ENCODE assay signal across 1 cellular context in the genomic region with DNA sequence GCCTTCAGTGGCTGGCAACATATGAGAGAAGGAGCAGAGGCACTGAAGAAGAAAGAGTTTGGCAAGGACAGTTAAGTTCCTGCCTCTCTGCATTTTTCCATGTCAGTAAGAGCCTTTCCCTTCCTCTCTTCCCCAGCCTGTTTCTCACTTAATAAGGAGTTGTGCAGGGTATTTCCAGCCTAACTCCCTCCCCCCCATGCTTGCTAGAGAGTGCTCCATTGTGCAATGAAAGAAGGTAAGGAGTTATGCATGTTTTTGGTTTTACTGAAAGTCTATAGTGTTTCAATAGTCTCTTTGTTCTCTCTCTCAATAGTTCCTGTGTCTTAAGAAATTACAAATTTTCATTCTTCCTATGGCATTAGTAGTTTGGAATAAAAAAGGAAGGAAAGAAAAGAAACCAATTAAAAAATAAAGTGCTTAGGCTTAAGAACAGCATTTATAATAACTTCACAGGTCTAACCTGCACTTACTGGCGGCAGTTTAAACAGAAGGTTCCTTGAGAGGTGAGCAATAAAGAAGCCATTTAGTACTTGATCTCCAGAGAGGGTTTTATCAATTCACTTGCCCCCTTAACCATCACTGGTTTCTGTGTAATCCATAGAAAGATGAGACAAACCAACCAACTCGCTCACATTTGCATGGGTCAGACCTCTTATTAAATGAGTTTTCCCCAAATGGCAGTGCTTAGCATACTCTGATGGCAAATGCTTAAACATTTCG.
TF ChIP-seq lines count a peak whose summit lies in the region.

No MANE protein-coding gene starts in this region.

TF ChIP-seq in H1, 55 proteins besides CTCF, POLR2A, EP300 and RAD21:
- TF ChIP-seq, protein P1, sequence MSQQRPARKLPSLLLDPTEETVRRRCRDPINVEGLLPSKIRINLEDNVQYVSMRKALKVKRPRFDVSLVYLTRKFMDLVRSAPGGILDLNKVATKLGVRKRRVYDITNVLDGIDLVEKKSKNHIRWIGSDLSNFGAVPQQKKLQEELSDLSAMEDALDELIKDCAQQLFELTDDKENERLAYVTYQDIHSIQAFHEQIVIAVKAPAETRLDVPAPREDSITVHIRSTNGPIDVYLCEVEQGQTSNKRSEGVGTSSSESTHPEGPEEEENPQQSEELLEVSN (IDR thresholded peaks at IDR 0.05): no peak
- TF ChIP-seq MAFK (IDR thresholded peaks at IDR 0.05; ENCODE audit: low read depth, low read length) (no peak), TAF1 (IDR thresholded peaks at IDR 0.05; ENCODE audit: low read depth, low read length) (no peak), KDM1A (IDR thresholded peaks at IDR 0.05; ENCODE audit: borderline replicate concordance, low read length) (no peak), CBX5 (IDR thresholded peaks at IDR 0.05; ENCODE audit: low read depth, low read length) (no peak), POU5F1 (IDR thresholded peaks at IDR 0.05; ENCODE audit: low read depth, low read length) (no peak), SIN3A (conservative IDR thresholded peaks at IDR 0.05 in 1 of 2, IDR thresholded peaks at IDR 0.05 in 1 of 2; ENCODE audit: low read depth in 1 of 2, low read length in 2 of 2) (no peak), SIX5 (IDR thresholded peaks at IDR 0.05; ENCODE audit: low read depth, low read length) (no peak), ZNF274 (IDR thresholded peaks at IDR 0.05; ENCODE audit: borderline replicate concordance, extremely low read depth, low read length) (no peak), TCF12 (IDR thresholded peaks at IDR 0.05; ENCODE audit: low read depth, low read length) (no peak), CHD2 (IDR thresholded peaks at IDR 0.05; ENCODE audit: low read length) (no peak), CEBPB (IDR thresholded peaks at IDR 0.05; ENCODE audit: low read depth, low read length) (no peak), FOSL1 (IDR thresholded peaks at IDR 0.05; ENCODE audit: insufficient read depth, low read depth, low read length) (no peak)
- TF ChIP-seq, protein P2, sequence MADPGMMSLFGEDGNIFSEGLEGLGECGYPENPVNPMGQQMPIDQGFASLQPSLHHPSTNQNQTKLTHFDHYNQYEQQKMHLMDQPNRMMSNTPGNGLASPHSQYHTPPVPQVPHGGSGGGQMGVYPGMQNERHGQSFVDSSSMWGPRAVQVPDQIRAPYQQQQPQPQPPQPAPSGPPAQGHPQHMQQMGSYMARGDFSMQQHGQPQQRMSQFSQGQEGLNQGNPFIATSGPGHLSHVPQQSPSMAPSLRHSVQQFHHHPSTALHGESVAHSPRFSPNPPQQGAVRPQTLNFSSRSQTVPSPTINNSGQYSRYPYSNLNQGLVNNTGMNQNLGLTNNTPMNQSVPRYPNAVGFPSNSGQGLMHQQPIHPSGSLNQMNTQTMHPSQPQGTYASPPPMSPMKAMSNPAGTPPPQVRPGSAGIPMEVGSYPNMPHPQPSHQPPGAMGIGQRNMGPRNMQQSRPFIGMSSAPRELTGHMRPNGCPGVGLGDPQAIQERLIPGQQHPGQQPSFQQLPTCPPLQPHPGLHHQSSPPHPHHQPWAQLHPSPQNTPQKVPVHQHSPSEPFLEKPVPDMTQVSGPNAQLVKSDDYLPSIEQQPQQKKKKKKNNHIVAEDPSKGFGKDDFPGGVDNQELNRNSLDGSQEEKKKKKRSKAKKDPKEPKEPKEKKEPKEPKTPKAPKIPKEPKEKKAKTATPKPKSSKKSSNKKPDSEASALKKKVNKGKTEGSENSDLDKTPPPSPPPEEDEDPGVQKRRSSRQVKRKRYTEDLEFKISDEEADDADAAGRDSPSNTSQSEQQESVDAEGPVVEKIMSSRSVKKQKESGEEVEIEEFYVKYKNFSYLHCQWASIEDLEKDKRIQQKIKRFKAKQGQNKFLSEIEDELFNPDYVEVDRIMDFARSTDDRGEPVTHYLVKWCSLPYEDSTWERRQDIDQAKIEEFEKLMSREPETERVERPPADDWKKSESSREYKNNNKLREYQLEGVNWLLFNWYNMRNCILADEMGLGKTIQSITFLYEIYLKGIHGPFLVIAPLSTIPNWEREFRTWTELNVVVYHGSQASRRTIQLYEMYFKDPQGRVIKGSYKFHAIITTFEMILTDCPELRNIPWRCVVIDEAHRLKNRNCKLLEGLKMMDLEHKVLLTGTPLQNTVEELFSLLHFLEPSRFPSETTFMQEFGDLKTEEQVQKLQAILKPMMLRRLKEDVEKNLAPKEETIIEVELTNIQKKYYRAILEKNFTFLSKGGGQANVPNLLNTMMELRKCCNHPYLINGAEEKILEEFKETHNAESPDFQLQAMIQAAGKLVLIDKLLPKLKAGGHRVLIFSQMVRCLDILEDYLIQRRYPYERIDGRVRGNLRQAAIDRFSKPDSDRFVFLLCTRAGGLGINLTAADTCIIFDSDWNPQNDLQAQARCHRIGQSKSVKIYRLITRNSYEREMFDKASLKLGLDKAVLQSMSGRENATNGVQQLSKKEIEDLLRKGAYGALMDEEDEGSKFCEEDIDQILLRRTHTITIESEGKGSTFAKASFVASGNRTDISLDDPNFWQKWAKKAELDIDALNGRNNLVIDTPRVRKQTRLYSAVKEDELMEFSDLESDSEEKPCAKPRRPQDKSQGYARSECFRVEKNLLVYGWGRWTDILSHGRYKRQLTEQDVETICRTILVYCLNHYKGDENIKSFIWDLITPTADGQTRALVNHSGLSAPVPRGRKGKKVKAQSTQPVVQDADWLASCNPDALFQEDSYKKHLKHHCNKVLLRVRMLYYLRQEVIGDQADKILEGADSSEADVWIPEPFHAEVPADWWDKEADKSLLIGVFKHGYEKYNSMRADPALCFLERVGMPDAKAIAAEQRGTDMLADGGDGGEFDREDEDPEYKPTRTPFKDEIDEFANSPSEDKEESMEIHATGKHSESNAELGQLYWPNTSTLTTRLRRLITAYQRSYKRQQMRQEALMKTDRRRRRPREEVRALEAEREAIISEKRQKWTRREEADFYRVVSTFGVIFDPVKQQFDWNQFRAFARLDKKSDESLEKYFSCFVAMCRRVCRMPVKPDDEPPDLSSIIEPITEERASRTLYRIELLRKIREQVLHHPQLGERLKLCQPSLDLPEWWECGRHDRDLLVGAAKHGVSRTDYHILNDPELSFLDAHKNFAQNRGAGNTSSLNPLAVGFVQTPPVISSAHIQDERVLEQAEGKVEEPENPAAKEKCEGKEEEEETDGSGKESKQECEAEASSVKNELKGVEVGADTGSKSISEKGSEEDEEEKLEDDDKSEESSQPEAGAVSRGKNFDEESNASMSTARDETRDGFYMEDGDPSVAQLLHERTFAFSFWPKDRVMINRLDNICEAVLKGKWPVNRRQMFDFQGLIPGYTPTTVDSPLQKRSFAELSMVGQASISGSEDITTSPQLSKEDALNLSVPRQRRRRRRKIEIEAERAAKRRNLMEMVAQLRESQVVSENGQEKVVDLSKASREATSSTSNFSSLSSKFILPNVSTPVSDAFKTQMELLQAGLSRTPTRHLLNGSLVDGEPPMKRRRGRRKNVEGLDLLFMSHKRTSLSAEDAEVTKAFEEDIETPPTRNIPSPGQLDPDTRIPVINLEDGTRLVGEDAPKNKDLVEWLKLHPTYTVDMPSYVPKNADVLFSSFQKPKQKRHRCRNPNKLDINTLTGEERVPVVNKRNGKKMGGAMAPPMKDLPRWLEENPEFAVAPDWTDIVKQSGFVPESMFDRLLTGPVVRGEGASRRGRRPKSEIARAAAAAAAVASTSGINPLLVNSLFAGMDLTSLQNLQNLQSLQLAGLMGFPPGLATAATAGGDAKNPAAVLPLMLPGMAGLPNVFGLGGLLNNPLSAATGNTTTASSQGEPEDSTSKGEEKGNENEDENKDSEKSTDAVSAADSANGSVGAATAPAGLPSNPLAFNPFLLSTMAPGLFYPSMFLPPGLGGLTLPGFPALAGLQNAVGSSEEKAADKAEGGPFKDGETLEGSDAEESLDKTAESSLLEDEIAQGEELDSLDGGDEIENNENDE (IDR thresholded peaks at IDR 0.05; ENCODE audit: insufficient replicate concordance, low read length): no peak
- TF ChIP-seq, protein P3, sequence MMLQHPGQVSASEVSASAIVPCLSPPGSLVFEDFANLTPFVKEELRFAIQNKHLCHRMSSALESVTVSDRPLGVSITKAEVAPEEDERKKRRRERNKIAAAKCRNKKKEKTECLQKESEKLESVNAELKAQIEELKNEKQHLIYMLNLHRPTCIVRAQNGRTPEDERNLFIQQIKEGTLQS (IDR thresholded peaks at IDR 0.05; ENCODE audit: insufficient read depth, low read depth, low read length): no peak
- TF ChIP-seq, protein P4, sequence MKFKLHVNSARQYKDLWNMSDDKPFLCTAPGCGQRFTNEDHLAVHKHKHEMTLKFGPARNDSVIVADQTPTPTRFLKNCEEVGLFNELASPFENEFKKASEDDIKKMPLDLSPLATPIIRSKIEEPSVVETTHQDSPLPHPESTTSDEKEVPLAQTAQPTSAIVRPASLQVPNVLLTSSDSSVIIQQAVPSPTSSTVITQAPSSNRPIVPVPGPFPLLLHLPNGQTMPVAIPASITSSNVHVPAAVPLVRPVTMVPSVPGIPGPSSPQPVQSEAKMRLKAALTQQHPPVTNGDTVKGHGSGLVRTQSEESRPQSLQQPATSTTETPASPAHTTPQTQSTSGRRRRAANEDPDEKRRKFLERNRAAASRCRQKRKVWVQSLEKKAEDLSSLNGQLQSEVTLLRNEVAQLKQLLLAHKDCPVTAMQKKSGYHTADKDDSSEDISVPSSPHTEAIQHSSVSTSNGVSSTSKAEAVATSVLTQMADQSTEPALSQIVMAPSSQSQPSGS (IDR thresholded peaks at IDR 0.05; ENCODE audit: low read length): no peak
